Comparison of ENCODE assay signal across 10 cellular contexts in genomic region chr18:5197032-5197434, GRCh38. TPM values are rescaled to one million over a fixed set of nuclear protein-coding genes. Genes with fewer than 3 reads are reported as not detected.
DNase-seq lines count a peak whose midpoint lies in the region; ATAC-seq and TF ChIP-seq lines count a peak whose summit lies in the region.
"Had no signal": no experiment of that assay in that cellular context is flagged by ENCODE, and none has a peak within 500 bp of the region (broad histone marks: within the 10 kb centered on the region; RNA-seq: fewer than 3 reads in every experiment).

AKAIN1 (minus strand) TSS chr18:5197257; CDS start chr18:5197053, 204 bp downstream.

- POLR2A ChIA-PET in PC-9 (lab: Charles Lee; ENCODE audit: unreplicated experiment) = no interaction called here

- ATAC-seq in GM19463 (IDR thresholded peaks at IDR 0.05; ENCODE audit: unreplicated experiment) (peak; percentile 70), lung (ENCODE audit: insufficient read depth, low FRiP score) (peak; percentile 90), HG02588 (IDR thresholded peaks at IDR 0.05; ENCODE audit: unreplicated experiment) (no peak), GM18861 (IDR thresholded peaks at IDR 0.05; ENCODE audit: unreplicated experiment) (no peak)

- H3K36me3 ChIP-seq in ectodermal cell (ENCODE audit: control insufficient read depth, insufficient read depth, low read length) = no peaks in the 10 kb centered on the region
- no peaks in the 10 kb centered on the region for H3K36me3 ChIP-seq in lung (ENCODE audit: control insufficient read depth in 2 of 2, insufficient read depth in 2 of 2, low read length in 2 of 2)
- no peaks in the 10 kb centered on the region for H3K36me3 ChIP-seq in PC-9 (ENCODE audit: low read depth)

- WGBS in ectodermal cell, 2 experiments = 1% methylated on average over 37 of the region's 37 CpGs
- 2 to 3% methylated on average over 35 to 37 of the region's 37 CpGs for WGBS in lung, 2 donors

- no peak for TF ChIP-seq CTCF in lung (IDR thresholded peaks at IDR 0.05; ENCODE audit: control extremely low read depth, extremely low read depth)
- TF ChIP-seq CTCF in PC-9 (conservative IDR thresholded peaks at IDR 0.05) = no peak

- peak within 1 kb of the TSS; percentile 27 for H3K4me3 ChIP-seq in ectodermal cell (ENCODE audit: insufficient read depth, low read depth, low read length)
- no peak within 1 kb of the TSS for H3K4me3 ChIP-seq in lung
- no peak within 1 kb of the TSS for H3K4me3 ChIP-seq in PC-9

- no peaks in the 10 kb centered on the region for H3K79me2 ChIP-seq in PC-9 (ENCODE audit: low read depth)

- H3K4me1 ChIP-seq in ectodermal cell (ENCODE audit: control insufficient read depth, insufficient read depth, low read length) (peaks cover 13% of the 10 kb centered on the region), lung (ENCODE audit: control insufficient read depth in 2 of 2, insufficient read depth in 2 of 2, low read length in 2 of 2) (peaks cover 0 to 2% of the 10 kb centered on the region in 2 donors), PC-9 (replicated peaks; ENCODE audit: insufficient read depth) (no peaks in the 10 kb centered on the region)

- H3K4me2 ChIP-seq in PC-9 = no peak within 1 kb of the TSS

- no TSS peak for BruUV-seq in PC-9 (replicated peaks; lab: Mats Ljungman, UMichigan)

- H4K20me1 ChIP-seq in PC-9 (ENCODE audit: insufficient read depth) = no peaks in the 10 kb centered on the region

- H2AFZ ChIP-seq in PC-9 = no peak within 1 kb of the TSS

- H3K27me3 ChIP-seq in ectodermal cell (ENCODE audit: control insufficient read depth, insufficient read depth, low read length, poor library complexity, severe bottlenecking) (peaks cover 70% of the 10 kb centered on the region), lung (ENCODE audit: control insufficient read depth, insufficient read depth) (peaks cover 6% of the 10 kb centered on the region), PC-9 (ENCODE audit: insufficient read depth, low read depth) (peaks cover 5% of the 10 kb centered on the region; the same call in 1 of the 2 replicates)

- H3F3A ChIP-seq in PC-9 (ENCODE audit: insufficient read depth, low read depth) = no peaks in the 10 kb centered on the region

- CTCF ChIA-PET in PC-9 (lab: Charles Lee) = no interaction called here

- DNase-seq in NCI-H748 (lab: John Stamatoyannopoulos, UW; ENCODE audit: unreplicated experiment) (peak; percentile 70), lung (ENCODE audit: low spot score) (no peak), mesenteric fat pad (ENCODE audit: low spot score) (no peak), PC-9 (no peak)

- H3K9me3 ChIP-seq in ectodermal cell (ENCODE audit: control insufficient read depth, low read length) = no peaks in the 10 kb centered on the region
- peaks cover 0 to 11% of the 10 kb centered on the region in 2 donors for H3K9me3 ChIP-seq in lung (ENCODE audit: control insufficient read depth in 2 of 2, insufficient read depth in 1 of 2, low read length in 1 of 2)
- H3K9me3 ChIP-seq in PC-9 (ENCODE audit: insufficient read depth, low read depth) = no peaks in the 10 kb centered on the region

- intact Hi-C loops in PC-9 (cut with micrococcal nuclease; ENCODE audit: unreplicated experiment) = no loop called here

- H3K9me2 ChIP-seq in PC-9 (ENCODE audit: insufficient read depth) = no peaks in the 10 kb centered on the region

- H3K27ac ChIP-seq in ectodermal cell (ENCODE audit: insufficient read depth, low read depth, low read length, poor library complexity, severe bottlenecking) (no peak within 1 kb of the TSS), lung (ENCODE audit: low read depth in 1 of 2, low read length in 1 of 2) (no peak within 1 kb of the TSS), PC-9 (no peak within 1 kb of the TSS)
- H3K27ac ChIP-seq: epithelial cell of prostate had no signal

RNA-seq across cellular contexts. Expression of gene AKAIN1, which starts in this region (rescaled TPM):
- not detected for polyA plus RNA-seq in ectodermal cell (2013, experiment 1 of 4)
- not detected for polyA plus RNA-seq in ectodermal cell (2013, experiment 2 of 4)
- polyA plus RNA-seq in ectodermal cell (2013, experiment 3 of 4) = not detected
- polyA plus RNA-seq in ectodermal cell (2013, experiment 4 of 4) = not detected
- total RNA-seq in lung (not detected), mesenteric fat pad (not detected), PC-9 (2021) (not detected in 2 replicates)
- not detected for polyA plus RNA-seq in lung
- polyA plus RNA-seq: IgD-negative memory B cell had no signal

Comparison
In these comparisons a context has a peak if more than half of its experiments do, and no peak if none do; other contexts are left out.
1. Peak in ATAC-seq in lung; RNA of the gene not detected or under 1 TPM.